Comparison of ENCODE assay signal across 4 cellular contexts in the genomic region with DNA sequence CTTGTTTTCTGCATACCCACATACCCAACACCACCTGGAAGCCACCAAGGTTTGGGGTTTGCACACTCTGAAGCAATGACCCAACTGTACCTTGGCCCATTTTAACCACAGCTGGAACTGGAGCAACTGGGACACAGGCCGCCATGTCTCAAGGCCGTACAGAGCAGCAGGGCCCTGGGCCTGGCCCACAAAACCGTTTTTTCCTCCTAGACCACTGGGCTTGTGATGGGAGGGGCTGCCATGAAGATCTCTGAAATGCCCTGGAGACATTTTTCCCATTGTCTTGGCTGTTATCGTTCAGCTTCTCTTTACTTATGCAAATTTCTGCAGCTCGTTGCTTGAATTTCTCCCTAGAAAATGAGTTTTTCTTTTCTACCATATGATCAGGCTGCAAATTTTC.
TF ChIP-seq lines count a peak whose summit lies in the region.

No MANE protein-coding gene starts in this region.

TF ChIP-seq in A549, 52 proteins besides CTCF, POLR2A, EP300 and RAD21:
- TF ChIP-seq, protein P1, sequence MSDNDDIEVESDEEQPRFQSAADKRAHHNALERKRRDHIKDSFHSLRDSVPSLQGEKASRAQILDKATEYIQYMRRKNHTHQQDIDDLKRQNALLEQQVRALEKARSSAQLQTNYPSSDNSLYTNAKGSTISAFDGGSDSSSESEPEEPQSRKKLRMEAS (IDR thresholded peaks at IDR 0.05), result no peak
- TF ChIP-seq ZFP36 (IDR thresholded peaks at IDR 0.05; ENCODE audit: borderline replicate concordance, partially characterized antibody), result peak; percentile 54

TF ChIP-seq in HEK293, 187 proteins besides CTCF, POLR2A, EP300 and RAD21:
- TF ChIP-seq ZNF585B (tag by site-specific recombination; IDR thresholded peaks at IDR 0.05), result peak; percentile 85
- TF ChIP-seq SETDB1 (IDR thresholded peaks at IDR 0.05; ENCODE audit: insufficient read length, low read length), result peak; percentile 40
- TF ChIP-seq ZNF311 (tag by site-specific recombination; IDR thresholded peaks at IDR 0.05; ENCODE audit: borderline replicate concordance), result no peak
TF ChIP-seq in HEK293: peak in this region for 2.

TF ChIP-seq in H1, 55 proteins besides CTCF, POLR2A, EP300 and RAD21:
- TF ChIP-seq JUND (IDR thresholded peaks at IDR 0.05; ENCODE audit: low read length) (no peak), GABPA (IDR thresholded peaks at IDR 0.05; ENCODE audit: borderline replicate concordance, insufficient read depth, low read length) (no peak), HDAC6 (IDR thresholded peaks at IDR 0.05; ENCODE audit: low read depth, low read length) (no peak)

TF ChIP-seq in GM23338, 12 proteins besides CTCF, POLR2A, EP300 and RAD21:
- TF ChIP-seq CREB1 (CRISPR knock-in tag; IDR thresholded peaks at IDR 0.05; ENCODE audit: low read depth), result no peak
- no peak for TF ChIP-seq NANOG (IDR thresholded peaks at IDR 0.05; ENCODE audit: borderline replicate concordance)
- TF ChIP-seq EZH2phosphoT487 (IDR thresholded peaks at IDR 0.05; ENCODE audit: unreplicated experiment), result no peak
- TF ChIP-seq, protein P2, sequence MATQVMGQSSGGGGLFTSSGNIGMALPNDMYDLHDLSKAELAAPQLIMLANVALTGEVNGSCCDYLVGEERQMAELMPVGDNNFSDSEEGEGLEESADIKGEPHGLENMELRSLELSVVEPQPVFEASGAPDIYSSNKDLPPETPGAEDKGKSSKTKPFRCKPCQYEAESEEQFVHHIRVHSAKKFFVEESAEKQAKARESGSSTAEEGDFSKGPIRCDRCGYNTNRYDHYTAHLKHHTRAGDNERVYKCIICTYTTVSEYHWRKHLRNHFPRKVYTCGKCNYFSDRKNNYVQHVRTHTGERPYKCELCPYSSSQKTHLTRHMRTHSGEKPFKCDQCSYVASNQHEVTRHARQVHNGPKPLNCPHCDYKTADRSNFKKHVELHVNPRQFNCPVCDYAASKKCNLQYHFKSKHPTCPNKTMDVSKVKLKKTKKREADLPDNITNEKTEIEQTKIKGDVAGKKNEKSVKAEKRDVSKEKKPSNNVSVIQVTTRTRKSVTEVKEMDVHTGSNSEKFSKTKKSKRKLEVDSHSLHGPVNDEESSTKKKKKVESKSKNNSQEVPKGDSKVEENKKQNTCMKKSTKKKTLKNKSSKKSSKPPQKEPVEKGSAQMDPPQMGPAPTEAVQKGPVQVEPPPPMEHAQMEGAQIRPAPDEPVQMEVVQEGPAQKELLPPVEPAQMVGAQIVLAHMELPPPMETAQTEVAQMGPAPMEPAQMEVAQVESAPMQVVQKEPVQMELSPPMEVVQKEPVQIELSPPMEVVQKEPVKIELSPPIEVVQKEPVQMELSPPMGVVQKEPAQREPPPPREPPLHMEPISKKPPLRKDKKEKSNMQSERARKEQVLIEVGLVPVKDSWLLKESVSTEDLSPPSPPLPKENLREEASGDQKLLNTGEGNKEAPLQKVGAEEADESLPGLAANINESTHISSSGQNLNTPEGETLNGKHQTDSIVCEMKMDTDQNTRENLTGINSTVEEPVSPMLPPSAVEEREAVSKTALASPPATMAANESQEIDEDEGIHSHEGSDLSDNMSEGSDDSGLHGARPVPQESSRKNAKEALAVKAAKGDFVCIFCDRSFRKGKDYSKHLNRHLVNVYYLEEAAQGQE (IDR thresholded peaks at IDR 0.05; ENCODE audit: unreplicated experiment), result no peak
- no peak for TF ChIP-seq ZNF114 (CRISPR knock-in tag; IDR thresholded peaks at IDR 0.05)
- no peak for TF ChIP-seq ZNF331 (CRISPR knock-in tag; IDR thresholded peaks at IDR 0.05; ENCODE audit: low read depth)
- no peak for TF ChIP-seq STAT1 (IDR thresholded peaks at IDR 0.05; ENCODE audit: unreplicated experiment)
- TF ChIP-seq, protein P3, sequence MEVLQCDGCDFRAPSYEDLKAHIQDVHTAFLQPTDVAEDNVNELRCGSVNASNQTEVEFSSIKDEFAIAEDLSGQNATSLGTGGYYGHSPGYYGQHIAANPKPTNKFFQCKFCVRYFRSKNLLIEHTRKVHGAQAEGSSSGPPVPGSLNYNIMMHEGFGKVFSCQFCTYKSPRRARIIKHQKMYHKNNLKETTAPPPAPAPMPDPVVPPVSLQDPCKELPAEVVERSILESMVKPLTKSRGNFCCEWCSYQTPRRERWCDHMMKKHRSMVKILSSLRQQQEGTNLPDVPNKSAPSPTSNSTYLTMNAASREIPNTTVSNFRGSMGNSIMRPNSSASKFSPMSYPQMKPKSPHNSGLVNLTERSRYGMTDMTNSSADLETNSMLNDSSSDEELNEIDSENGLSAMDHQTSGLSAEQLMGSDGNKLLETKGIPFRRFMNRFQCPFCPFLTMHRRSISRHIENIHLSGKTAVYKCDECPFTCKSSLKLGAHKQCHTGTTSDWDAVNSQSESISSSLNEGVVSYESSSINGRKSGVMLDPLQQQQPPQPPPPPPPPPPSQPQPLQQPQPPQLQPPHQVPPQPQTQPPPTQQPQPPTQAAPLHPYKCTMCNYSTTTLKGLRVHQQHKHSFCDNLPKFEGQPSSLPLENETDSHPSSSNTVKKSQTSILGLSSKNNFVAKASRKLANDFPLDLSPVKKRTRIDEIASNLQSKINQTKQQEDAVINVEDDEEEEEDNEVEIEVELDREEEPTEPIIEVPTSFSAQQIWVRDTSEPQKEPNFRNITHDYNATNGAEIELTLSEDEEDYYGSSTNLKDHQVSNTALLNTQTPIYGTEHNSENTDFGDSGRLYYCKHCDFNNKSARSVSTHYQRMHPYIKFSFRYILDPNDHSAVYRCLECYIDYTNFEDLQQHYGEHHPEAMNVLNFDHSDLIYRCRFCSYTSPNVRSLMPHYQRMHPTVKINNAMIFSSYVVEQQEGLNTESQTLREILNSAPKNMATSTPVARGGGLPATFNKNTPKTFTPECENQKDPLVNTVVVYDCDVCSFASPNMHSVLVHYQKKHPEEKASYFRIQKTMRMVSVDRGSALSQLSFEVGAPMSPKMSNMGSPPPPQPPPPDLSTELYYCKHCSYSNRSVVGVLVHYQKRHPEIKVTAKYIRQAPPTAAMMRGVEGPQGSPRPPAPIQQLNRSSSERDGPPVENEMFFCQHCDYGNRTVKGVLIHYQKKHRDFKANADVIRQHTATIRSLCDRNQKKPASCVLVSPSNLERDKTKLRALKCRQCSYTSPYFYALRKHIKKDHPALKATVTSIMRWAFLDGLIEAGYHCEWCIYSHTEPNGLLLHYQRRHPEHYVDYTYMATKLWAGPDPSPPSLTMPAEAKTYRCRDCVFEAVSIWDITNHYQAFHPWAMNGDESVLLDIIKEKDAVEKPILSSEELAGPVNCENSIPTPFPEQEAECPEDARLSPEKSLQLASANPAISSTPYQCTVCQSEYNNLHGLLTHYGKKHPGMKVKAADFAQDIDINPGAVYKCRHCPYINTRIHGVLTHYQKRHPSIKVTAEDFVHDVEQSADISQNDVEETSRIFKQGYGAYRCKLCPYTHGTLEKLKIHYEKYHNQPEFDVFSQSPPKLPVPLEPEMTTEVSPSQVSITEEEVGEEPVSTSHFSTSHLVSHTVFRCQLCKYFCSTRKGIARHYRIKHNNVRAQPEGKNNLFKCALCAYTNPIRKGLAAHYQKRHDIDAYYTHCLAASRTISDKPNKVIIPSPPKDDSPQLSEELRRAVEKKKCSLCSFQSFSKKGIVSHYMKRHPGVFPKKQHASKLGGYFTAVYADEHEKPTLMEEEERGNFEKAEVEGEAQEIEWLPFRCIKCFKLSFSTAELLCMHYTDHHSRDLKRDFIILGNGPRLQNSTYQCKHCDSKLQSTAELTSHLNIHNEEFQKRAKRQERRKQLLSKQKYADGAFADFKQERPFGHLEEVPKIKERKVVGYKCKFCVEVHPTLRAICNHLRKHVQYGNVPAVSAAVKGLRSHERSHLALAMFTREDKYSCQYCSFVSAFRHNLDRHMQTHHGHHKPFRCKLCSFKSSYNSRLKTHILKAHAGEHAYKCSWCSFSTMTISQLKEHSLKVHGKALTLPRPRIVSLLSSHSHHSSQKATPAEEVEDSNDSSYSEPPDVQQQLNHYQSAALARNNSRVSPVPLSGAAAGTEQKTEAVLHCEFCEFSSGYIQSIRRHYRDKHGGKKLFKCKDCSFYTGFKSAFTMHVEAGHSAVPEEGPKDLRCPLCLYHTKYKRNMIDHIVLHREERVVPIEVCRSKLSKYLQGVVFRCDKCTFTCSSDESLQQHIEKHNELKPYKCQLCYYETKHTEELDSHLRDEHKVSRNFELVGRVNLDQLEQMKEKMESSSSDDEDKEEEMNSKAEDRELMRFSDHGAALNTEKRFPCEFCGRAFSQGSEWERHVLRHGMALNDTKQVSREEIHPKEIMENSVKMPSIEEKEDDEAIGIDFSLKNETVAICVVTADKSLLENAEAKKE (CRISPR knock-in tag; IDR thresholded peaks at IDR 0.05), result no peak
- TF ChIP-seq POLR2AphosphoS5 (IDR thresholded peaks at IDR 0.05; ENCODE audit: low read depth), result no peak
- no peak for TF ChIP-seq JUNB (IDR thresholded peaks at IDR 0.05; ENCODE audit: unreplicated experiment)
- TF ChIP-seq, protein P4, sequence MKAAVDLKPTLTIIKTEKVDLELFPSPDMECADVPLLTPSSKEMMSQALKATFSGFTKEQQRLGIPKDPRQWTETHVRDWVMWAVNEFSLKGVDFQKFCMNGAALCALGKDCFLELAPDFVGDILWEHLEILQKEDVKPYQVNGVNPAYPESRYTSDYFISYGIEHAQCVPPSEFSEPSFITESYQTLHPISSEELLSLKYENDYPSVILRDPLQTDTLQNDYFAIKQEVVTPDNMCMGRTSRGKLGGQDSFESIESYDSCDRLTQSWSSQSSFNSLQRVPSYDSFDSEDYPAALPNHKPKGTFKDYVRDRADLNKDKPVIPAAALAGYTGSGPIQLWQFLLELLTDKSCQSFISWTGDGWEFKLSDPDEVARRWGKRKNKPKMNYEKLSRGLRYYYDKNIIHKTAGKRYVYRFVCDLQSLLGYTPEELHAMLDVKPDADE (IDR thresholded peaks at IDR 0.05), result no peak
- TF ChIP-seq EZH2 (IDR thresholded peaks at IDR 0.05; ENCODE audit: low read depth, unreplicated experiment), result no peak
TF ChIP-seq in GM23338: peak in this region for 0.
